ENCODE assay signal across 8 cellular contexts in the genomic region with DNA sequence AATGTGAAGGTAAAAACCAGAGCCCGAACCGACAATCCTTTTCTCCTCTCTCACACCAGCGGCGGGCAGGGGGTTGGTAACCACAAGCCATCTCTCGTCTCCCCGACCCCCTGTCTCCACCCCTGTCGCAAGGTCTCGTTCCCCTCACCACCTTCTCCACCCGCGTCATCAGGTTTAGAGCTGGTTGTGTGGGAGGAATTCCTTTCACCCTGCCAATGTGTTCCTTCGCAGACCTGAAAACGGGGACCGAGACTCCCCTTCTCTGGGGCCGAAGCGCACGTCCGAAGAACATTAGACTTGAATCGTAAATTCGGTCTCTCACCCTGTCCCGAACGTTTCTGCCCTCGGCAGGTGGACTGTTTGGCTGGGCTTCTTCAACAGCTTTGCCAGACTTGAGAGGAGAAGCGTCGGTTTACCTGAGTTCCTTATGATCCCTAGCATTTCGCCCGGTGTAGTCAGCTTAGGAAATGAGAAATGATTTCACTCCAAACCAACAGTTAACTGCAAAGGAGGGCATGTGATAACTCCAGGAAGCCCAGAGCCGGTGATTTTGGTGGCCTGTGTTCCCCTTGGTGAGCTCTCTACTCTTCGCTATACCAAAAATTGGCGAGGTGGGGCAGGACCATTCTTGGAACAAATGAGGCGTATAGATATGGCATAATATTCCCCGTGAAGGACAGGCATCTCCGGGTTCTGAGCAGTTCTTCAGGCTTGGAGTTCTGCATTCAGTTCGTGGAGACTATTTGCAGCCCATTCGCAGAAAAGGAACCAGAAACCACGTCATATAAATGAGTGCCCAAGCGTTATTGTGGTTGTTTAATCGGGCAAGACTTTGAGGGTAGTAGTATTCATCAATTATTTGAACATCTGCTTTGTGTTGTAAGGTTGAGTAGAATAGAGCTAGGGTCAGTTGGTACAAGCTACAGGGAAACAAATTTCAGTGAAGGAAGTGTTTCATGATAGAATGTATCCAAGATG. TPM values are rescaled to one million over a fixed set of nuclear protein-coding genes. Genes with fewer than 3 reads are reported as not detected.
A peak's percentile ranks its signal among the peaks of the same experiment; 100 is the strongest.
DNase-seq lines count a peak whose midpoint lies in the region; ATAC-seq and TF ChIP-seq lines count a peak whose summit lies in the region.

No MANE protein-coding gene starts in this region.

- H3K4me3 ChIP-seq in HCT116 (replicated peaks in 1 of 2; ENCODE audit: low read depth in 1 of 2, low read length in 2 of 2) (peak overlapping the region; percentile 77 to 86), NB4 (ENCODE audit: low read depth, low read length) (peak overlapping the region; percentile 87), fibroblast of mammary gland (ENCODE audit: control insufficient read depth, low read depth, low read length) (peak overlapping the region; percentile 95), thymus (ENCODE audit: low read length) (peak overlapping the region; percentile 57)

- H3K4me2 ChIP-seq in HCT116 (ENCODE audit: low read length), result peak overlapping the region; percentile 86

- RAD21 ChIA-PET in HCT116 (lab: Charles Lee; ENCODE audit: low non-redundant PET in 1 of 2, low total read pairs in 2 of 2, uncharacterized antibody in 2 of 2, unreplicated experiment in 2 of 2), result no interaction called here

- no peaks in the 10 kb centered on the region for H3K9me3 ChIP-seq in HCT116 (ENCODE audit: control insufficient read depth in 1 of 2, insufficient read depth in 1 of 2, low read depth in 1 of 2, low read length in 2 of 2)
- no peaks in the 10 kb centered on the region for H3K9me3 ChIP-seq in thymus (ENCODE audit: control insufficient read depth)

- H4K20me1 ChIP-seq in HCT116 (ENCODE audit: insufficient read depth), result no peaks in the 10 kb centered on the region

- no peaks in the 10 kb centered on the region for H3K9me2 ChIP-seq in HCT116 (ENCODE audit: insufficient read depth)

- TF ChIP-seq CTCF in HCT116 (IDR thresholded peaks at IDR 0.05 in 2 of 3, conservative IDR thresholded peaks at IDR 0.05 in 1 of 3; ENCODE audit: borderline replicate concordance in 1 of 3, insufficient read depth in 1 of 3, low read depth in 2 of 3, low read length in 2 of 3) (no peak), NB4 (IDR thresholded peaks at IDR 0.05; ENCODE audit: low read depth, low read length) (no peak), fibroblast of mammary gland (conservative IDR thresholded peaks at IDR 0.05; ENCODE audit: control insufficient read depth, insufficient read depth, low read depth, low read length) (no peak), natural killer cell (IDR thresholded peaks at IDR 0.05) (no peak)

- peaks cover 8% of the 10 kb centered on the region for H3K4me1 Mint-ChIP-seq in activated T-cell treated with anti-CD3 and anti-CD28 coated beads, Interleukin-2, amount 50 U/mL, for 72 hours (ENCODE audit: low read depth)
- H3K4me1 Mint-ChIP-seq in natural killer cell, result peaks cover 18 to 22% of the 10 kb centered on the region in 2 donors

- TF ChIP-seq POLR2A in HCT116 (IDR thresholded peaks at IDR 0.05; ENCODE audit: borderline replicate concordance, extremely low read depth, insufficient read depth, insufficient read length) (no peak), NB4 (IDR thresholded peaks at IDR 0.05; ENCODE audit: extremely low read depth, insufficient read length) (no peak)

- H3K27ac ChIP-seq in HCT116 (ENCODE audit: low read depth, low read length), result peak overlapping the region; percentile 41
- H3K27ac ChIP-seq in thymus (ENCODE audit: low read depth), result peak overlapping the region; percentile 32

- peak overlapping the region; percentile 70 for H3K9ac ChIP-seq in HCT116 (ENCODE audit: low read length)

- H3K36me3 ChIP-seq in HCT116 (ENCODE audit: control insufficient read depth in 1 of 2, insufficient read depth in 2 of 2, low read length in 2 of 2), result peaks cover 0 to 4% of the 10 kb centered on the region in 2 experiments; a peak in 3 of 4 replicates
- peaks cover 3% of the 10 kb centered on the region for H3K36me3 ChIP-seq in thymus (ENCODE audit: control insufficient read depth, insufficient read depth)

- WGBS in thymus, result 2% methylated on average over 37 of the region's 37 CpGs

- no peaks in the 10 kb centered on the region for H3K9me3 Mint-ChIP-seq in activated T-cell treated with anti-CD3 and anti-CD28 coated beads, Interleukin-2, amount 50 U/mL, for 72 hours
- no peaks in the 10 kb centered on the region for H3K9me3 Mint-ChIP-seq in natural killer cell

- no peak overlapping the region for H2AFZ ChIP-seq in HCT116 (ENCODE audit: low read depth, low read length, poor library complexity, severe bottlenecking)

- TSS peak; percentile 71 for BruUV-seq in HCT116 (replicated peaks; lab: Mats Ljungman, UMichigan)

- H3K27me3 Mint-ChIP-seq in activated T-cell treated with anti-CD3 and anti-CD28 coated beads, Interleukin-2, amount 50 U/mL, for 72 hours (ENCODE audit: low read depth), result no peaks in the 10 kb centered on the region
- no peaks in the 10 kb centered on the region for H3K27me3 Mint-ChIP-seq in natural killer cell (ENCODE audit: low read depth in 2 of 2)

- DNase-seq in NCI-H510A treated with DMSO at 0.1 percent for 48 hours (lab: John Stamatoyannopoulos, UW) (peak; percentile 35), NCI-H510A (lab: John Stamatoyannopoulos, UW) (no peak), HCT116 (ENCODE audit: low read depth, low spot score) (no peak), NB4 (ENCODE audit: low read depth) (peak; percentile 53), fibroblast of mammary gland (ENCODE audit: low read depth) (peak; percentile 29), natural killer cell (no peak)
- DNase-seq in activated T-cell treated with anti-CD3 and anti-CD28 coated beads, Interleukin-2, amount 50 U/mL, for 72 hours, result peak; percentile 29 to 41

- H3K36me3 Mint-ChIP-seq in activated T-cell treated with anti-CD3 and anti-CD28 coated beads, Interleukin-2, amount 50 U/mL, for 72 hours (ENCODE audit: insufficient read depth in 2 of 2), result peaks cover 3 to 11% of the 10 kb centered on the region in 2 donors
- H3K36me3 Mint-ChIP-seq in natural killer cell, result no peaks in the 10 kb centered on the region

- H3K27ac Mint-ChIP-seq in activated T-cell treated with anti-CD3 and anti-CD28 coated beads, Interleukin-2, amount 50 U/mL, for 72 hours, result peak overlapping the region; percentile 99
- peak overlapping the region; percentile 90 to 100 for H3K27ac Mint-ChIP-seq in natural killer cell

- peaks cover 3 to 11% of the 10 kb centered on the region in 2 experiments; a peak in 3 of 4 replicates for H3K4me1 ChIP-seq in HCT116 (ENCODE audit: control insufficient read depth in 1 of 2, insufficient read depth in 2 of 2, low read length in 2 of 2)
- H3K4me1 ChIP-seq in thymus (ENCODE audit: control insufficient read depth, insufficient read depth, low read length), result peaks cover 7% of the 10 kb centered on the region

- 0 out of 2 replicates have a peak, but pooled peaks cover 6% of the 10 kb centered on the region for H3K79me2 ChIP-seq in HCT116 (ENCODE audit: insufficient read depth, low read length)

- CTCF ChIA-PET in HCT116 (lab: Charles Lee), result no interaction called here

- TF ChIP-seq RAD21 in HCT116 (IDR thresholded peaks at IDR 0.05; ENCODE audit: low read depth), result no peak

- POLR2A ChIA-PET in HCT116 (lab: Charles Lee), result interaction anchor here (0.8 to 1.8 kb wide), 8 partner anchors 11 to 470 kb away, joined by 3 to 8 read pairs (median 4); partner anchors contain the start of genes CCDC88A and RTN4

- intact Hi-C loops in HCT116 (cut with micrococcal nuclease) (loop anchor here (10.0 kb wide), 1 partner anchor 615 kb away; no protein-coding TSS in a partner anchor), natural killer cell (cut with micrococcal nuclease) (loop anchor here (1.0 kb wide), 2 partner anchors 97 to 288 kb away; partner anchors contain the start of genes CLHC1, PPP4R3B and RPS27A)

- ATAC-seq in HCT116 (peak; percentile 12), natural killer cell (peak; percentile 5 to 7 (median 6))
- peak; percentile 35 to 36 for ATAC-seq in activated T-cell treated with anti-CD3 and anti-CD28 coated beads, Interleukin-2, amount 50 U/mL, for 72 hours (replicated peaks in 1 of 2)

- H3K27me3 ChIP-seq in HCT116 (ENCODE audit: insufficient read depth, low read length) (no peaks in the 10 kb centered on the region), thymus (ENCODE audit: control insufficient read depth, insufficient read depth) (no peaks in the 10 kb centered on the region)

- H3K4me3 Mint-ChIP-seq in activated T-cell treated with anti-CD3 and anti-CD28 coated beads, Interleukin-2, amount 50 U/mL, for 72 hours, result peak overlapping the region; percentile 88 to 99
- H3K4me3 Mint-ChIP-seq in natural killer cell, result peak overlapping the region; percentile 100

TF ChIP-seq in HCT116, 20 proteins besides CTCF, POLR2A, EP300 and RAD21:
- no peak for TF ChIP-seq YY1 (IDR thresholded peaks at IDR 0.05; ENCODE audit: extremely low read depth, insufficient replicate concordance, low read depth, low read length)
- TF ChIP-seq, protein P1, sequence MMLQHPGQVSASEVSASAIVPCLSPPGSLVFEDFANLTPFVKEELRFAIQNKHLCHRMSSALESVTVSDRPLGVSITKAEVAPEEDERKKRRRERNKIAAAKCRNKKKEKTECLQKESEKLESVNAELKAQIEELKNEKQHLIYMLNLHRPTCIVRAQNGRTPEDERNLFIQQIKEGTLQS (IDR thresholded peaks at IDR 0.05), result no peak
- no peak for TF ChIP-seq JUND (IDR thresholded peaks at IDR 0.05)
- no peak for TF ChIP-seq CBX3 (IDR thresholded peaks at IDR 0.05; ENCODE audit: low read depth)
- TF ChIP-seq POLR2AphosphoS5 (IDR thresholded peaks at IDR 0.05; ENCODE audit: low read depth, low read length), result no peak

RNA-seq across cellular contexts. Expression of gene CFAP36, which starts 0.7 kb away (rescaled TPM):
- total RNA-seq in HCT116 (2021; ENCODE audit: unreplicated experiment), result 34.9 TPM
- 27.3 and 34.8 TPM in 2 replicates for polyA plus RNA-seq in HCT116 (2012)
- total RNA-seq in activated T-cell treated with anti-CD3 and anti-CD28 coated beads, Interleukin-2, amount 50 U/mL, for 72 hours, result 10 to 100 TPM; 20.3 to 21.6 TPM
- total RNA-seq in natural killer cell, result 10 to 100 TPM; 11.6 to 14.3 (median 12.4) TPM
- polyA plus RNA-seq in thymus, result 62.2 TPM

Comparison
In these comparisons a context has a peak if more than half of its experiments do, and no peak if none do; other contexts are left out.
1. DNase-seq: peak in NCI-H510A treated with DMSO at 0.1 percent for 48 hours (single experiment), NB4 (single experiment), activated T-cell treated with anti-CD3 and anti-CD28 coated beads, Interleukin-2, amount 50 U/mL, for 72 hours (2 of 2) and fibroblast of mammary gland (single experiment); none in NCI-H510A (single experiment), HCT116 (single experiment) and natural killer cell (single experiment).
2. Peak in every context shown above with its lines, with median percentiles within 50 percentile points of each other: ATAC-seq and H3K4me3 ChIP-seq.